In genomic region chr16:70345840-70346239, GRCh38 we compare ENCODE assay signal across 8 cellular contexts. TPM values are rescaled to one million over a fixed set of nuclear protein-coding genes. Genes with fewer than 3 reads are reported as not detected.
DNase-seq lines count a peak whose midpoint lies in the region; ATAC-seq and TF ChIP-seq lines count a peak whose summit lies in the region.

No MANE protein-coding gene starts in this region.

- TF ChIP-seq CTCF in AG09309 (IDR thresholded peaks at IDR 0.05; ENCODE audit: control insufficient read depth, insufficient read depth, low read depth, low read length, missing control alignments) = no peak
- no peak for TF ChIP-seq CTCF in LNCaP clone FGC (IDR thresholded peaks at IDR 0.05; ENCODE audit: control insufficient read depth, extremely low read depth, insufficient read depth)

- H3K36me3 Mint-ChIP-seq in dendritic cell treated with granulocyte-macrophage colony-stimulating factor and Interleukin-4, amounts not matched to agents 40 ng/mL and 50 ng/mL, for 4 days (ENCODE audit: low read depth) = peaks cover 8% of the 10 kb centered on the region
- H3K36me3 Mint-ChIP-seq in naive thymus-derived CD8-positive, alpha-beta T cell = peaks cover 0 to 16% (median 0%) of the 10 kb centered on the region in 3 donors

- H3K27me3 Mint-ChIP-seq in dendritic cell treated with granulocyte-macrophage colony-stimulating factor and Interleukin-4, amounts not matched to agents 40 ng/mL and 50 ng/mL, for 4 days = no peaks in the 10 kb centered on the region
- H3K27me3 Mint-ChIP-seq in naive thymus-derived CD8-positive, alpha-beta T cell = no peaks in the 10 kb centered on the region

- H3K4me3 ChIP-seq in AG09309 (ENCODE audit: control insufficient read depth, low read depth, low read length) (peak overlapping the region; percentile 71), LNCaP clone FGC (ENCODE audit: low read depth, low read length) (peak overlapping the region; percentile 98)

- POLR2A ChIA-PET in naive thymus-derived CD8-positive, alpha-beta T cell (lab: Charles Lee) = interaction anchor here (0.7 to 3.5 kb wide), 18 partner anchors 10 to 981 kb away, joined by 3 to 58 read pairs (median 4); partner anchors contain the start of genes AARS1, COG4, DDX19B and EXOSC6

- peak overlapping the region; percentile 97 for H3K4me3 Mint-ChIP-seq in dendritic cell treated with granulocyte-macrophage colony-stimulating factor and Interleukin-4, amounts not matched to agents 40 ng/mL and 50 ng/mL, for 4 days
- H3K4me3 Mint-ChIP-seq in naive thymus-derived CD8-positive, alpha-beta T cell = peak overlapping the region; percentile 77 to 98 (median 94)

- no peaks in the 10 kb centered on the region for H3K9me3 Mint-ChIP-seq in dendritic cell treated with granulocyte-macrophage colony-stimulating factor and Interleukin-4, amounts not matched to agents 40 ng/mL and 50 ng/mL, for 4 days
- H3K9me3 Mint-ChIP-seq in naive thymus-derived CD8-positive, alpha-beta T cell = no peaks in the 10 kb centered on the region

- H3K27ac Mint-ChIP-seq in dendritic cell treated with granulocyte-macrophage colony-stimulating factor and Interleukin-4, amounts not matched to agents 40 ng/mL and 50 ng/mL, for 4 days = peak overlapping the region; percentile 98
- H3K27ac Mint-ChIP-seq in naive thymus-derived CD8-positive, alpha-beta T cell = peak overlapping the region; percentile 89 to 100 (median 98)

- H3K4me1 Mint-ChIP-seq in dendritic cell treated with granulocyte-macrophage colony-stimulating factor and Interleukin-4, amounts not matched to agents 40 ng/mL and 50 ng/mL, for 4 days (ENCODE audit: low read depth) = peaks cover 17% of the 10 kb centered on the region
- peaks cover 15 to 38% (median 29%) of the 10 kb centered on the region in 4 donors for H3K4me1 Mint-ChIP-seq in naive thymus-derived CD8-positive, alpha-beta T cell

- intact Hi-C loops in dendritic cell treated with granulocyte-macrophage colony-stimulating factor and Interleukin-4, amounts not matched to agents 40 ng/mL and 50 ng/mL, for 4 days (cut with micrococcal nuclease) = loop anchor here (1.0 kb wide), 1 partner anchor 47 kb away; the partner anchor contains the start of gene DDX19B

- ATAC-seq in naive thymus-derived CD8-positive, alpha-beta T cell = no peak
- ATAC-seq in HG02759 (IDR thresholded peaks at IDR 0.05; ENCODE audit: unreplicated experiment) (no peak), GM21423 (IDR thresholded peaks at IDR 0.05; ENCODE audit: unreplicated experiment) (no peak)

- DNase-seq in AG09309 (ENCODE audit: low read depth) (no peak), LNCaP clone FGC (ENCODE audit: low read depth) (no peak), AG08396 (ENCODE audit: low spot score) (no peak)
- DNase-seq in naive thymus-derived CD8-positive, alpha-beta T cell = no peak
- DNase-seq in stimulated activated CD4-positive, alpha-beta T cell treated with anti-CD3 and anti-CD28 coated beads, Interleukin-4, amount 100 ng/mL, for 1 hour = no peak

RNA-seq across cellular contexts. Expression of gene DDX19A, which starts 0.9 kb away (rescaled TPM):
- 10 to 100 TPM; 49.9 to 52.5 TPM for total RNA-seq in naive thymus-derived CD8-positive, alpha-beta T cell
- polyA plus RNA-seq in naive thymus-derived CD8-positive, alpha-beta T cell = 10 to 100 TPM; 35.1 to 58.7 (median 42.8) TPM

RNA-seq across cellular contexts. Expression of gene DDX19B, which starts 46.9 kb away (rescaled TPM):
- 10 to 100 TPM; 33.7 to 37.9 TPM for total RNA-seq in naive thymus-derived CD8-positive, alpha-beta T cell
- 10 to 100 TPM; 34.5 to 48.2 (median 40.0) TPM for polyA plus RNA-seq in naive thymus-derived CD8-positive, alpha-beta T cell

RNA-seq across cellular contexts. Expression of gene AARS1, which starts 56.5 kb away (rescaled TPM):
- 100 to 1,000 TPM; 140 to 144 TPM for total RNA-seq in naive thymus-derived CD8-positive, alpha-beta T cell
- polyA plus RNA-seq in naive thymus-derived CD8-positive, alpha-beta T cell = 10 to 100 TPM; 22.9 to 45.6 (median 37.8) TPM
